ENCODE assay signal across 1 cellular context in the genomic region with DNA sequence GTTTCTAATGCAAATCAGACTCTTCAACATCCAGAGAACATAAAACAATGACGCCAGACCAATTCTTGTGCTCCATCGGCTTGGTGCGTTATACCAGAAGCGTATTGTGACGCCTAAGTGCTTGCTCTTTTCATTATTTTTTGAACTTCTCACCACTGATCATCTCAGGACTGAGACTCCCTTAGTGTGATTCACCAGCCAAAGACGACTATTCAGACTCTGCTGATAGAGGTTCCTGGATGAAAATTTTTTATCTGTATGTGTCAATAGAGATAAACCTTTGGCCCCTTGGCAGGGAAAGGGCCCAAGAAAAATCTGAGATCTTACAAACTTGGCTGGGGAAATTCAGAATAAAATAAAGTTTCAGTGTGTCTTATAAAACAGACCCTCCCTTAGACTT.
TF ChIP-seq lines count a peak whose summit lies in the region.

No MANE protein-coding gene starts in this region.

TF ChIP-seq in WTC11, 78 proteins besides CTCF, POLR2A, EP300 and RAD21 (continued from another document):
- TF ChIP-seq, protein P1, sequence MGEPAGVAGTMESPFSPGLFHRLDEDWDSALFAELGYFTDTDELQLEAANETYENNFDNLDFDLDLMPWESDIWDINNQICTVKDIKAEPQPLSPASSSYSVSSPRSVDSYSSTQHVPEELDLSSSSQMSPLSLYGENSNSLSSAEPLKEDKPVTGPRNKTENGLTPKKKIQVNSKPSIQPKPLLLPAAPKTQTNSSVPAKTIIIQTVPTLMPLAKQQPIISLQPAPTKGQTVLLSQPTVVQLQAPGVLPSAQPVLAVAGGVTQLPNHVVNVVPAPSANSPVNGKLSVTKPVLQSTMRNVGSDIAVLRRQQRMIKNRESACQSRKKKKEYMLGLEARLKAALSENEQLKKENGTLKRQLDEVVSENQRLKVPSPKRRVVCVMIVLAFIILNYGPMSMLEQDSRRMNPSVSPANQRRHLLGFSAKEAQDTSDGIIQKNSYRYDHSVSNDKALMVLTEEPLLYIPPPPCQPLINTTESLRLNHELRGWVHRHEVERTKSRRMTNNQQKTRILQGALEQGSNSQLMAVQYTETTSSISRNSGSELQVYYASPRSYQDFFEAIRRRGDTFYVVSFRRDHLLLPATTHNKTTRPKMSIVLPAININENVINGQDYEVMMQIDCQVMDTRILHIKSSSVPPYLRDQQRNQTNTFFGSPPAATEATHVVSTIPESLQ (CRISPR knock-in tag; IDR thresholded peaks at IDR 0.05): no peak
- TF ChIP-seq, protein P2, sequence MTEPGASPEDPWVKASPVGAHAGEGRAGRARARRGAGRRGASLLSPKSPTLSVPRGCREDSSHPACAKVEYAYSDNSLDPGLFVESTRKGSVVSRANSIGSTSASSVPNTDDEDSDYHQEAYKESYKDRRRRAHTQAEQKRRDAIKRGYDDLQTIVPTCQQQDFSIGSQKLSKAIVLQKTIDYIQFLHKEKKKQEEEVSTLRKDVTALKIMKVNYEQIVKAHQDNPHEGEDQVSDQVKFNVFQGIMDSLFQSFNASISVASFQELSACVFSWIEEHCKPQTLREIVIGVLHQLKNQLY (CRISPR knock-in tag; IDR thresholded peaks at IDR 0.05): no peak
- TF ChIP-seq ESRRA (CRISPR knock-in tag; IDR thresholded peaks at IDR 0.05; ENCODE audit: borderline replicate concordance): no peak
